Comparison of ENCODE assay signal across 12 cellular contexts in genomic region chr10:102423372-102423968, GRCh38. TPM values are rescaled to one million over a fixed set of nuclear protein-coding genes. Genes with fewer than 3 reads are reported as not detected.
DNase-seq lines count a peak whose midpoint lies in the region; ATAC-seq lines count a peak whose summit lies in the region.
"Had no signal": no experiment of that assay in that cellular context is flagged by ENCODE, and none has a peak within 500 bp of the region (broad histone marks: within the 10 kb centered on the region; RNA-seq: fewer than 3 reads in every experiment).

No MANE protein-coding gene starts in this region.

- no peak for DNase-seq in activated T-cell treated with anti-CD3 and anti-CD28 coated beads, Interleukin-2, amount 50 U/mL, for 24 hours
- no peak for DNase-seq in activated T-cell treated with anti-CD3 and anti-CD28 coated beads for 4 hours
- no peak for DNase-seq in activated CD4-positive, alpha-beta memory T cell treated with anti-CD3 and anti-CD28 coated beads, Interleukin-2, amount 10 ng/mL, durations not matched to agents 7 days and 5 days
- DNase-seq in immature natural killer cell, result no peak
- DNase-seq in SIG-M5 (lab: John Stamatoyannopoulos, UW), result no peak
- DNase-seq: effector memory CD4-positive, alpha-beta T cell had no signal

- H3K36me3 Mint-ChIP-seq in activated T-cell treated with anti-CD3 and anti-CD28 coated beads, Interleukin-2, amount 50 U/mL, for 24 hours (ENCODE audit: low read depth), result peaks cover 51% of the 10 kb centered on the region
- peaks cover 9% of the 10 kb centered on the region for H3K36me3 Mint-ChIP-seq in activated CD4-positive, alpha-beta memory T cell treated with anti-CD3 and anti-CD28 coated beads, Interleukin-2, amount 10 ng/mL, durations not matched to agents 7 days and 5 days (ENCODE audit: low read depth)
- H3K36me3 Mint-ChIP-seq in immature natural killer cell, result peaks cover 0 to 4% (median 4%) of the 10 kb centered on the region in 3 donors

- peak overlapping the region in 1 of 2 donors; percentile 15 for H3K4me3 ChIP-seq in stomach smooth muscle (ENCODE audit: low read length in 2 of 2)

- H3K9me3 Mint-ChIP-seq in activated T-cell treated with anti-CD3 and anti-CD28 coated beads, Interleukin-2, amount 50 U/mL, for 24 hours, result no peaks in the 10 kb centered on the region
- no peaks in the 10 kb centered on the region for H3K9me3 Mint-ChIP-seq in activated CD4-positive, alpha-beta memory T cell treated with anti-CD3 and anti-CD28 coated beads, Interleukin-2, amount 10 ng/mL, durations not matched to agents 7 days and 5 days
- H3K9me3 Mint-ChIP-seq in immature natural killer cell, result no peaks in the 10 kb centered on the region

- CTCF ChIA-PET in activated CD4-positive, alpha-beta memory T cell treated with anti-CD3 and anti-CD28 coated beads, Interleukin-2, amount 10 ng/mL, durations not matched to agents 7 days and 5 days (lab: Charles Lee), result interaction anchor here (0.7 to 6.6 kb wide), 10 partner anchors 9 to 193 kb away, joined by 3 to 58 read pairs (median 8); partner anchors contain the start of genes C10orf95 and CUEDC2

- peaks cover 59% of the 10 kb centered on the region for H3K4me1 Mint-ChIP-seq in activated T-cell treated with anti-CD3 and anti-CD28 coated beads, Interleukin-2, amount 50 U/mL, for 24 hours (ENCODE audit: low read depth)
- peaks cover 43% of the 10 kb centered on the region for H3K4me1 Mint-ChIP-seq in activated CD4-positive, alpha-beta memory T cell treated with anti-CD3 and anti-CD28 coated beads, Interleukin-2, amount 10 ng/mL, durations not matched to agents 7 days and 5 days
- H3K4me1 Mint-ChIP-seq in immature natural killer cell, result peaks cover 43 to 45% of the 10 kb centered on the region in 2 donors

- H3K4me1 ChIP-seq in stomach smooth muscle (ENCODE audit: control insufficient read depth, insufficient read depth, low read length), result peaks cover 40% of the 10 kb centered on the region

- peaks cover under 1% of the 10 kb centered on the region in 2 donors for H3K27me3 ChIP-seq in stomach smooth muscle (ENCODE audit: control insufficient read depth in 1 of 2, insufficient read depth in 2 of 2, low read length in 2 of 2)

- H3K27me3 Mint-ChIP-seq in activated T-cell treated with anti-CD3 and anti-CD28 coated beads, Interleukin-2, amount 50 U/mL, for 24 hours, result peaks cover 5% of the 10 kb centered on the region
- H3K27me3 Mint-ChIP-seq in activated CD4-positive, alpha-beta memory T cell treated with anti-CD3 and anti-CD28 coated beads, Interleukin-2, amount 10 ng/mL, durations not matched to agents 7 days and 5 days, result peaks cover 4% of the 10 kb centered on the region
- peaks cover 9 to 15% (median 11%) of the 10 kb centered on the region in 3 donors for H3K27me3 Mint-ChIP-seq in immature natural killer cell (ENCODE audit: low read depth in 3 of 3)

- ATAC-seq in GM21381 (IDR thresholded peaks at IDR 0.05; ENCODE audit: unreplicated experiment) (no peak), GM18517 (IDR thresholded peaks at IDR 0.05; ENCODE audit: unreplicated experiment) (no peak)

- no peaks in the 10 kb centered on the region for H3K9me3 ChIP-seq in stomach smooth muscle (ENCODE audit: control insufficient read depth in 2 of 2, low read length in 2 of 2)

- H3K9ac ChIP-seq in stomach smooth muscle (ENCODE audit: low read length in 2 of 2), result peak overlapping the region in 1 of 2 donors; percentile 13

- H3K27ac Mint-ChIP-seq in activated T-cell treated with anti-CD3 and anti-CD28 coated beads, Interleukin-2, amount 50 U/mL, for 24 hours, result peak overlapping the region; percentile 57
- H3K27ac Mint-ChIP-seq in activated CD4-positive, alpha-beta memory T cell treated with anti-CD3 and anti-CD28 coated beads, Interleukin-2, amount 10 ng/mL, durations not matched to agents 7 days and 5 days, result peak overlapping the region; percentile 10
- H3K27ac Mint-ChIP-seq in immature natural killer cell, result peak overlapping the region in 2 of 6 donors; percentile 58 to 62

- peak overlapping the region; percentile 46 for H3K27ac ChIP-seq in stomach smooth muscle (ENCODE audit: low read length)

- H3K4me3 Mint-ChIP-seq in activated T-cell treated with anti-CD3 and anti-CD28 coated beads, Interleukin-2, amount 50 U/mL, for 24 hours, result peak overlapping the region; percentile 10
- H3K4me3 Mint-ChIP-seq in activated CD4-positive, alpha-beta memory T cell treated with anti-CD3 and anti-CD28 coated beads, Interleukin-2, amount 10 ng/mL, durations not matched to agents 7 days and 5 days, result peak overlapping the region; percentile 21
- H3K4me3 Mint-ChIP-seq in immature natural killer cell, result peak overlapping the region; percentile 27 to 99 (median 56)

- POLR2A ChIA-PET in activated CD4-positive, alpha-beta memory T cell treated with anti-CD3 and anti-CD28 coated beads, Interleukin-2, amount 10 ng/mL, durations not matched to agents 7 days and 5 days (lab: Charles Lee), result interaction anchor here (0.8 to 7.0 kb wide), 9 partner anchors 8 to 272 kb away, joined by 3 to 80 read pairs (median 11); partner anchors contain the start of genes ACTR1A, C10orf95, CUEDC2 and NFKB2

- peaks cover 7 to 12% of the 10 kb centered on the region in 2 donors for H3K36me3 ChIP-seq in stomach smooth muscle (ENCODE audit: control insufficient read depth in 2 of 2, insufficient read depth in 2 of 2, low read length in 2 of 2)

RNA-seq across cellular contexts. Expression of gene FBXL15, which starts 2.8 kb away (rescaled TPM):
- 10 to 100 TPM; 13.5 to 14.3 TPM for total RNA-seq in activated CD4-positive, alpha-beta memory T cell treated with anti-CD3 and anti-CD28 coated beads, Interleukin-2, amount 10 ng/mL, durations not matched to agents 7 days and 5 days
- polyA plus RNA-seq in immature natural killer cell, result 10 to 100 TPM; 39.5 to 43.9 (median 39.7) TPM

RNA-seq across cellular contexts. Expression of gene PSD, which starts 4.9 kb away (rescaled TPM):
- total RNA-seq in activated CD4-positive, alpha-beta memory T cell treated with anti-CD3 and anti-CD28 coated beads, Interleukin-2, amount 10 ng/mL, durations not matched to agents 7 days and 5 days, result 1 to 10 TPM; 1.4 TPM
- polyA plus RNA-seq in immature natural killer cell, result 1 to 10 TPM; 1.2 to 2.2 (median 2.0) TPM

RNA-seq across cellular contexts. Expression of gene CUEDC2, which starts 8.9 kb away (rescaled TPM):
- total RNA-seq in activated CD4-positive, alpha-beta memory T cell treated with anti-CD3 and anti-CD28 coated beads, Interleukin-2, amount 10 ng/mL, durations not matched to agents 7 days and 5 days, result 10 to 100 TPM; 60.9 to 64.5 TPM
- polyA plus RNA-seq in immature natural killer cell, result 10 to 100 TPM; 61.8 to 65.3 (median 63.3) TPM

RNA-seq across cellular contexts. Expression of gene C10orf95, which starts 27.9 kb away (rescaled TPM):
- total RNA-seq in activated CD4-positive, alpha-beta memory T cell treated with anti-CD3 and anti-CD28 coated beads, Interleukin-2, amount 10 ng/mL, durations not matched to agents 7 days and 5 days, result under 1 TPM in 1 of 2 experiments, not detected in 1; 0.33 TPM
- polyA plus RNA-seq in immature natural killer cell, result under 1 TPM; 0.32 to 0.67 (median 0.59) TPM
- total RNA-seq: aorta, H4, occipital lobe had no signal

RNA-seq across cellular contexts. Expression of gene NFKB2, which starts 28.0 kb away (rescaled TPM):
- 100 to 1,000 TPM; 121 to 122 TPM for total RNA-seq in activated CD4-positive, alpha-beta memory T cell treated with anti-CD3 and anti-CD28 coated beads, Interleukin-2, amount 10 ng/mL, durations not matched to agents 7 days and 5 days
- polyA plus RNA-seq in immature natural killer cell, result 10 to 100 TPM in 1 of 3 donors, 1 to 10 TPM in 2; 3.6 to 11.4 (median 5.0) TPM
